14 cellular contexts compared by ENCODE assay signal in genomic region chr12:57817261-57817989, GRCh38. TPM values are rescaled to one million over a fixed set of nuclear protein-coding genes. Genes with fewer than 3 reads are reported as not detected.
DNase-seq lines count a peak whose midpoint lies in the region; ATAC-seq and TF ChIP-seq lines count a peak whose summit lies in the region.
"Had no signal": no experiment of that assay in that cellular context is flagged by ENCODE, and none has a peak within 500 bp of the region (broad histone marks: within the 10 kb centered on the region; RNA-seq: fewer than 3 reads in every experiment).

No MANE protein-coding gene starts in this region.

- H3K4me3 Mint-ChIP-seq in endodermal cell = no peak overlapping the region
- H3K4me3 Mint-ChIP-seq: B cell had no signal

- no peaks in the 10 kb centered on the region for H3K9me2 ChIP-seq in PC-9 (ENCODE audit: insufficient read depth)

- no peak for TF ChIP-seq POLR2A in NB4 (IDR thresholded peaks at IDR 0.05; ENCODE audit: extremely low read depth, insufficient read length)

- TF ChIP-seq CTCF in NB4 (IDR thresholded peaks at IDR 0.05; ENCODE audit: low read depth, low read length) = no peak
- TF ChIP-seq CTCF in endodermal cell (conservative IDR thresholded peaks at IDR 0.05) = no peak
- no peak for TF ChIP-seq CTCF in mucosa of descending colon (IDR thresholded peaks at IDR 0.05)
- no peak for TF ChIP-seq CTCF in PC-9 (conservative IDR thresholded peaks at IDR 0.05)

- no peaks in the 10 kb centered on the region for H3K9me3 Mint-ChIP-seq in endodermal cell

- no peaks in the 10 kb centered on the region for H3K27me3 Mint-ChIP-seq in endodermal cell (ENCODE audit: insufficient read depth)
- H3K27me3 Mint-ChIP-seq: B cell had no signal

- no peaks in the 10 kb centered on the region for H3K79me2 ChIP-seq in PC-9 (ENCODE audit: low read depth)

- H3K27ac Mint-ChIP-seq in endodermal cell = no peak overlapping the region

- H3K9ac ChIP-seq in endodermal cell (ENCODE audit: extremely low read depth, low read length, poor library complexity, severe bottlenecking) = no peak overlapping the region

- POLR2A ChIA-PET in PC-9 (lab: Charles Lee; ENCODE audit: unreplicated experiment) = interaction anchor here (0.7 kb wide), 2 partner anchors 42 to 91 kb away, joined by 3 to 4 read pairs; no protein-coding TSS in a partner anchor

- CTCF ChIA-PET in PC-9 (lab: Charles Lee) = no interaction called here

- H3K4me1 ChIP-seq in endodermal cell (ENCODE audit: control insufficient read depth, insufficient read depth, low read length) = no peaks in the 10 kb centered on the region
- H3K4me1 ChIP-seq in mucosa of descending colon (ENCODE audit: low read depth) = peaks cover 16% of the 10 kb centered on the region
- no peaks in the 10 kb centered on the region for H3K4me1 ChIP-seq in PC-9 (replicated peaks; ENCODE audit: insufficient read depth)
- H3K4me1 ChIP-seq: body of pancreas had no signal

- H3K27me3 ChIP-seq in endodermal cell (ENCODE audit: control insufficient read depth, insufficient read depth, low read length, poor library complexity, severe bottlenecking) (no peaks in the 10 kb centered on the region), PC-9 (ENCODE audit: insufficient read depth, low read depth) (no peaks in the 10 kb centered on the region)
- H3K27me3 ChIP-seq: body of pancreas had no signal

- H2AFZ ChIP-seq in PC-9 = no peak overlapping the region

- 95% methylated on average over 7 to 8 of the region's 8 CpGs for WGBS in endodermal cell (ENCODE audit: insufficient coverage in 1 of 2, insufficient read length in 1 of 2), 2 experiments

- H3K36me3 ChIP-seq in endodermal cell (ENCODE audit: control insufficient read depth, insufficient read depth, low read length) (peaks cover 22% of the 10 kb centered on the region), mucosa of descending colon (ENCODE audit: low read depth) (peaks cover 2% of the 10 kb centered on the region), PC-9 (ENCODE audit: low read depth) (no peaks in the 10 kb centered on the region)

- peaks cover 12% of the 10 kb centered on the region; the same call in 1 of the 2 replicates for H3F3A ChIP-seq in PC-9 (ENCODE audit: insufficient read depth, low read depth)

- BruUV-seq in PC-9 (replicated peaks; lab: Mats Ljungman, UMichigan) = no TSS peak

- DNase-seq in NB4 (ENCODE audit: low read depth) (peak; percentile 28), endodermal cell (peak; percentile 43), mucosa of descending colon (no peak), PC-9 (no peak), ACHN (no peak), occipital lobe (lab: John Stamatoyannopoulos, UW) (no peak)
- DNase-seq: DND-41, MM.1S had no signal

- no peak overlapping the region for H3K27ac ChIP-seq in endodermal cell (ENCODE audit: low read depth, low read length)
- peak overlapping the region; percentile 19 for H3K27ac ChIP-seq in temporal lobe (ENCODE audit: low read depth, low read length)
- H3K27ac ChIP-seq in PC-9 = no peak overlapping the region
- H3K27ac ChIP-seq: body of pancreas, VCaP had no signal

- H3K4me3 ChIP-seq in NB4 (ENCODE audit: low read depth, low read length) (no peak overlapping the region), endodermal cell (ENCODE audit: low read length) (no peak overlapping the region), mucosa of descending colon (no peak overlapping the region), PC-9 (no peak overlapping the region)
- H3K4me3 ChIP-seq: body of pancreas, smooth muscle cell had no signal

- H4K20me1 ChIP-seq in PC-9 (ENCODE audit: insufficient read depth) = no peaks in the 10 kb centered on the region

- ATAC-seq in mucosa of descending colon (peak; percentile 67), HG02642 (IDR thresholded peaks at IDR 0.05; ENCODE audit: poor library complexity, unreplicated experiment) (no peak)

- peaks cover 22% of the 10 kb centered on the region for H3K36me3 Mint-ChIP-seq in endodermal cell (ENCODE audit: low read depth)

- H3K4me1 Mint-ChIP-seq in endodermal cell = peaks cover 3% of the 10 kb centered on the region
- H3K4me1 Mint-ChIP-seq: B cell had no signal

- in situ Hi-C loops in ACHN (cut with HindIII; ENCODE audit: low pct_ligation_motif_present, low pct_unique_long_range_greater_than_20kb, low sequenced_read_pairs) = no loop called here

- H3K9me3 ChIP-seq in endodermal cell (ENCODE audit: control insufficient read depth, low read length) (no peaks in the 10 kb centered on the region), mucosa of descending colon (no peaks in the 10 kb centered on the region), PC-9 (ENCODE audit: insufficient read depth, low read depth) (no peaks in the 10 kb centered on the region)
- H3K9me3 ChIP-seq: body of pancreas had no signal

- intact Hi-C loops in mucosa of descending colon (cut with DNase I, micrococcal nuclease) (no loop called here), PC-9 (cut with micrococcal nuclease; ENCODE audit: unreplicated experiment) (no loop called here)

- H3K4me2 ChIP-seq in PC-9 = no peak overlapping the region

RNA-seq across cellular contexts. Expression of gene AVIL, which starts 1.1 kb away (rescaled TPM):
- total RNA-seq in endodermal cell = 1 to 10 TPM in 1 of 2 donors, under 1 TPM in 1; 0.22 to 1.7 TPM
- polyA plus RNA-seq in endodermal cell (2013, experiment 1 of 2) = 0.68 TPM
- polyA plus RNA-seq in endodermal cell (2013, experiment 2 of 2) = 0.50 TPM
- 10 to 100 TPM; 12.2 to 13.6 (median 13.3) TPM for total RNA-seq in mucosa of descending colon
- 1.2 TPM for total RNA-seq in temporal lobe
- total RNA-seq in PC-9 (2021) = 1.6 and 3.0 TPM in 2 replicates
- total RNA-seq in occipital lobe = 0.78 TPM

RNA-seq across cellular contexts. Expression of gene CTDSP2, which starts 29.1 kb away (rescaled TPM):
- total RNA-seq in endodermal cell (100 to 1,000 TPM; 137 to 148 TPM), mucosa of descending colon (100 to 1,000 TPM; 220 to 339 (median 256) TPM), temporal lobe (22.9 TPM), PC-9 (2021) (102 and 107 TPM in 2 replicates), occipital lobe (32.4 TPM)
- polyA plus RNA-seq in endodermal cell (2013, experiment 1 of 2) = 100 TPM
- 87.4 TPM for polyA plus RNA-seq in endodermal cell (2013, experiment 2 of 2)

RNA-seq across cellular contexts. Expression of gene TSFM, which starts 34.8 kb away (rescaled TPM):
- total RNA-seq in endodermal cell (10 to 100 TPM; 37.7 to 39.9 TPM), mucosa of descending colon (10 to 100 TPM; 26.1 to 32.9 (median 29.0) TPM), temporal lobe (21.6 TPM), PC-9 (2021) (38.1 and 44.8 TPM in 2 replicates), occipital lobe (27.3 TPM)
- 23.3 TPM for polyA plus RNA-seq in endodermal cell (2013, experiment 1 of 2)
- 23.8 TPM for polyA plus RNA-seq in endodermal cell (2013, experiment 2 of 2)

RNA-seq across cellular contexts. Expression of gene EEF1AKMT3, which starts 45.0 kb away (rescaled TPM):
- total RNA-seq in endodermal cell (1 to 10 TPM; 3.7 to 5.8 TPM), mucosa of descending colon (1 to 10 TPM; 5.3 to 7.3 (median 6.2) TPM), temporal lobe (2.7 TPM), PC-9 (2021) (13.1 and 17.8 TPM in 2 replicates), occipital lobe (2.2 TPM)
- polyA plus RNA-seq in endodermal cell (2013, experiment 1 of 2) = 5.1 TPM
- polyA plus RNA-seq in endodermal cell (2013, experiment 2 of 2) = 5.2 TPM

RNA-seq across cellular contexts. Expression of gene METTL1, which starts 45.5 kb away (rescaled TPM):
- total RNA-seq in endodermal cell (10 to 100 TPM; 26.1 to 28.7 TPM), mucosa of descending colon (10 to 100 TPM; 10.1 to 15.3 (median 10.6) TPM), temporal lobe (0.74 TPM), PC-9 (2021) (15.8 and 17.9 TPM in 2 replicates), occipital lobe (0.94 TPM)
- polyA plus RNA-seq in endodermal cell (2013, experiment 1 of 2) = 19.3 TPM
- 22.0 TPM for polyA plus RNA-seq in endodermal cell (2013, experiment 2 of 2)

Comparison
In these comparisons a context has a peak if more than half of its experiments do, and no peak if none do; other contexts are left out.
1. DNase-seq: peak in NB4 (single experiment) and endodermal cell (single experiment); none in mucosa of descending colon (0 of 3), PC-9 (0 of 2), ACHN (single experiment) and occipital lobe (single experiment).